8 cellular contexts compared by ENCODE assay signal in the genomic region with DNA sequence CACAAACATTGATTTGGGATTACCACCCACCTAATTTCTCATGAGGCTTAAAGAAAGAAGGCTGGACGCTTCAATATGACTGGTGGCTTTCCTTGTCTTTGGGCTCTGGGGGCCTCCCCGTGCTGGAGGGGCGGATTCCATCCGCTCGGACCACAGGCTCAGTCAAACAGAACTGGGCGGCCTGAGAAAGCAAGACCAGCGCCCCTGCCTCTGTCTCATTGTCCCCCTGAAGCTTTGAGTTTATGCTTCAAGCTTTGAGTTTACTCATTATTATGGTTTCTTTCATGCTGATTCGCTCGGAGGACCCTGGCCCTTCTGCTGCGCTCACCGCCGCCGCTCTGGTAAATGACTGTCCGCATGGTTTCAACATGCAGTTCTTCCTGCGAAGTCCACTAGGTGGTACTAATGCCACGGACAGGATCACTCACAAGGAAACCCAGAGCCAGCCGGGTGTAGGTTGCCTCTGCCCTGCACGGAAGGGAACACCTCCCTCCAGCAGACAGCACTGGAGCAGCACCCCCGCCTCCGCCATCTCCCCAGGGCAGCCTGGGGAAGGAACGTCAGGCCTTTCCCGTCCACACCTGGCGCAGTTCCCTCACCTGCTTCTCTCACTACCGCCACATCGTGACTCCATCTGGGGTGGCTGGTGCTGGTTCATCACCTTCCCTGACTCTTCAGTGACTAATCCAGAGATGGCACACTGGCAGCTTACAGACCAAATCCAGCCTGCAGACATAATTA. TPM values are rescaled to one million over a fixed set of nuclear protein-coding genes. Genes with fewer than 3 reads are reported as not detected.
DNase-seq lines count a peak whose midpoint lies in the region; ATAC-seq and TF ChIP-seq lines count a peak whose summit lies in the region.

No MANE protein-coding gene starts in this region.

- TF ChIP-seq CTCF in GM12872 (IDR thresholded peaks at IDR 0.05; ENCODE audit: insufficient read depth, low read depth, low read length) (peak; percentile 42), osteoblast (IDR thresholded peaks at IDR 0.05; ENCODE audit: extremely low read depth, low read depth, low read length) (peak; percentile 74)

- intact Hi-C loops in Right ventricle myocardium inferior (cut with DNase I): no loop called here

- peak; percentile 91 for DNase-seq in NCI-H2107 treated with DMSO at 0.1 percent for 48 hours (lab: John Stamatoyannopoulos, UW; ENCODE audit: unreplicated experiment)
- DNase-seq in activated naive CD8-positive, alpha-beta T cell treated with anti-CD3 and anti-CD28 coated beads, Interleukin-2, amount 50 U/mL, for 24 hours: no peak
- DNase-seq in Right ventricle myocardium inferior (ENCODE audit: missing footprints): no peak
- peak; percentile 92 for DNase-seq in osteoblast (ENCODE audit: insufficient read length, low spot score, missing footprints)

- no peaks in the 10 kb centered on the region for H3K27me3 ChIP-seq in ACC112 (ENCODE audit: insufficient read depth, low read length)
- H3K27me3 ChIP-seq in osteoblast (ENCODE audit: insufficient read depth, low read length): peaks cover 16% of the 10 kb centered on the region

- H3K4me2 ChIP-seq in osteoblast (ENCODE audit: insufficient read depth, low read length): peak overlapping the region; percentile 74

- no peaks in the 10 kb centered on the region for H3K27me3 Mint-ChIP-seq in activated naive CD8-positive, alpha-beta T cell treated with anti-CD3 and anti-CD28 coated beads, Interleukin-2, amount 50 U/mL, for 24 hours

- no peak overlapping the region for H3K27ac Mint-ChIP-seq in activated naive CD8-positive, alpha-beta T cell treated with anti-CD3 and anti-CD28 coated beads, Interleukin-2, amount 50 U/mL, for 24 hours

- peaks cover 10% of the 10 kb centered on the region for H3K4me1 ChIP-seq in ACC112 (ENCODE audit: control insufficient read depth, insufficient read depth, low read length, unreplicated experiment)
- H3K4me1 ChIP-seq in osteoblast (ENCODE audit: insufficient read depth, low read length): peaks cover 9% of the 10 kb centered on the region

- peaks cover 39% of the 10 kb centered on the region for H3K36me3 Mint-ChIP-seq in activated naive CD8-positive, alpha-beta T cell treated with anti-CD3 and anti-CD28 coated beads, Interleukin-2, amount 50 U/mL, for 24 hours (ENCODE audit: low read depth)

- H2AFZ ChIP-seq in ACC112 (ENCODE audit: low read length, unreplicated experiment): peak overlapping the region; percentile 73
- H2AFZ ChIP-seq in osteoblast (ENCODE audit: low read length): peak overlapping the region; percentile 83

- no peaks in the 10 kb centered on the region for H3K9me3 Mint-ChIP-seq in activated naive CD8-positive, alpha-beta T cell treated with anti-CD3 and anti-CD28 coated beads, Interleukin-2, amount 50 U/mL, for 24 hours

- peak overlapping the region; percentile 57 for H3K4me3 ChIP-seq in ACC112 (ENCODE audit: low read depth, low read length)
- H3K4me3 ChIP-seq in osteoblast (ENCODE audit: insufficient read depth, low read length): peak overlapping the region; percentile 44

- H3K9me3 ChIP-seq in osteoblast (ENCODE audit: low read depth, low read length): no peaks in the 10 kb centered on the region

- H3K36me3 ChIP-seq in ACC112 (ENCODE audit: insufficient read depth, low read length) (no peaks in the 10 kb centered on the region), osteoblast (ENCODE audit: insufficient read depth, low read length) (no peaks in the 10 kb centered on the region)

- peak; percentile 26 for ATAC-seq in activated naive CD8-positive, alpha-beta T cell treated with anti-CD3 and anti-CD28 coated beads, Interleukin-2, amount 50 U/mL, for 24 hours
- ATAC-seq in Right ventricle myocardium inferior (peak; percentile 84), GM19328 (IDR thresholded peaks at IDR 0.05; ENCODE audit: unreplicated experiment) (no peak), GM18517 (IDR thresholded peaks at IDR 0.05; ENCODE audit: unreplicated experiment) (no peak)

- H3K4me1 Mint-ChIP-seq in activated naive CD8-positive, alpha-beta T cell treated with anti-CD3 and anti-CD28 coated beads, Interleukin-2, amount 50 U/mL, for 24 hours: peaks cover 5% of the 10 kb centered on the region

- H3K4me3 Mint-ChIP-seq in activated naive CD8-positive, alpha-beta T cell treated with anti-CD3 and anti-CD28 coated beads, Interleukin-2, amount 50 U/mL, for 24 hours: no peak overlapping the region

- no peak overlapping the region for H3K27ac ChIP-seq in ACC112 (ENCODE audit: low read depth, low read length)
- no peak overlapping the region for H3K27ac ChIP-seq in osteoblast (ENCODE audit: low read depth, low read length)

- H3K79me2 ChIP-seq in ACC112 (ENCODE audit: control insufficient read depth, insufficient read depth, low read length, unreplicated experiment) (no peaks in the 10 kb centered on the region), osteoblast (ENCODE audit: insufficient read depth, low read length) (no peaks in the 10 kb centered on the region)

- no peaks in the 10 kb centered on the region for H4K20me1 ChIP-seq in osteoblast (ENCODE audit: insufficient read depth, low read length)

RNA-seq across cellular contexts. Expression of a gene that starts 13.2 kb away (rescaled TPM):
- 16.5 TPM for total RNA-seq in Right ventricle myocardium inferior
- 11.2 and 11.6 TPM in 2 replicates for total RNA-seq in osteoblast

RNA-seq across cellular contexts. Expression of a gene that starts 34.2 kb away (rescaled TPM):
- 214 TPM for total RNA-seq in Right ventricle myocardium inferior
- 1.5 and 2.5 TPM in 2 replicates for total RNA-seq in osteoblast

Comparison
In these comparisons a context has a peak if more than half of its experiments do, and no peak if none do; other contexts are left out.
1. DNase-seq: peak in NCI-H2107 treated with DMSO at 0.1 percent for 48 hours (single experiment) and osteoblast (single experiment); none in activated naive CD8-positive, alpha-beta T cell treated with anti-CD3 and anti-CD28 coated beads, Interleukin-2, amount 50 U/mL, for 24 hours (single experiment) and Right ventricle myocardium inferior (single experiment).
2. ATAC-seq: peak in activated naive CD8-positive, alpha-beta T cell treated with anti-CD3 and anti-CD28 coated beads, Interleukin-2, amount 50 U/mL, for 24 hours (single experiment) and Right ventricle myocardium inferior (single experiment); none in GM19328 (single experiment) and GM18517 (single experiment).
3. RNA of a gene that starts 34.2 kb away (total RNA-seq): 214 TPM in Right ventricle myocardium inferior (single experiment); 1.5 to 2.5 TPM in osteoblast; every median in the first group is over 10 times any median in the second.